ENCODE assay signal across 12 cellular contexts in genomic region chr6:56505861-56506260, GRCh38.
DNase-seq lines count a peak whose midpoint lies in the region; TF ChIP-seq lines count a peak whose summit lies in the region.
"Had no signal": no experiment of that assay in that cellular context is flagged by ENCODE, and none has a peak within 500 bp of the region (broad histone marks: within the 10 kb centered on the region; RNA-seq: fewer than 3 reads in every experiment).

No MANE protein-coding gene starts in this region.

- intact Hi-C loops in ascending aorta (cut with DNase I): loop anchor here (5.0 kb wide), 1 partner anchor 36 kb away; no protein-coding TSS in a partner anchor
- intact Hi-C loops in esophagus muscularis mucosa (cut with DNase I): no loop called here
- intact Hi-C loops in prostate gland (cut with DNase I): no loop called here
- intact Hi-C loops in breast epithelium (cut with DNase I; ENCODE audit: low total_unique reads): no loop called here

- no peaks in the 10 kb centered on the region for H3K27me3 ChIP-seq in ascending aorta
- no peaks in the 10 kb centered on the region for H3K27me3 ChIP-seq in esophagus muscularis mucosa
- no peaks in the 10 kb centered on the region for H3K27me3 ChIP-seq in prostate gland (replicated peaks; ENCODE audit: insufficient read depth)
- no peaks in the 10 kb centered on the region for H3K27me3 ChIP-seq in tibial nerve
- H3K27me3 ChIP-seq in breast epithelium: no peaks in the 10 kb centered on the region

- TF ChIP-seq CTCF in ascending aorta (IDR thresholded peaks at IDR 0.05) (no peak), esophagus muscularis mucosa (IDR thresholded peaks at IDR 0.05) (no peak), prostate gland (IDR thresholded peaks at IDR 0.05) (no peak), tibial nerve (IDR thresholded peaks at IDR 0.05) (no peak), GM13976 (IDR thresholded peaks at IDR 0.05; ENCODE audit: borderline replicate concordance, control extremely low read depth, extremely low read depth, insufficient read depth, missing control alignments) (no peak), breast epithelium (IDR thresholded peaks at IDR 0.05) (no peak)

- in situ Hi-C loops in GM13976 (cut with MboI; ENCODE audit: low sequenced_read_pairs, unreplicated experiment): no loop called here

- H3K9me3 ChIP-seq in ascending aorta (no peaks in the 10 kb centered on the region), esophagus muscularis mucosa (no peaks in the 10 kb centered on the region), prostate gland (no peaks in the 10 kb centered on the region), tibial nerve (no peaks in the 10 kb centered on the region), breast epithelium (no peaks in the 10 kb centered on the region)

- H3K4me3 ChIP-seq in ascending aorta: peak overlapping the region in 1 of 2 donors; percentile 16
- peak overlapping the region in 2 of 4 donors; percentile 1 to 9 for H3K4me3 ChIP-seq in esophagus muscularis mucosa
- no peak overlapping the region for H3K4me3 ChIP-seq in prostate gland
- H3K4me3 ChIP-seq in tibial nerve: no peak overlapping the region
- no peak overlapping the region for H3K4me3 ChIP-seq in breast epithelium

- H3K27ac ChIP-seq in ascending aorta (peak overlapping the region; percentile 70 to 82), esophagus muscularis mucosa (replicated peaks in 1 of 4) (peak overlapping the region; percentile 73 to 88 (median 76)), prostate gland (peak overlapping the region; percentile 3 to 39), tibial nerve (peak overlapping the region; percentile 4 to 55 (median 46)), breast epithelium (peak overlapping the region in 1 of 2 donors; percentile 4)
- H3K27ac ChIP-seq: KMS-11, RWPE1 had no signal

- H3K36me3 ChIP-seq in ascending aorta: peaks cover 19 to 21% of the 10 kb centered on the region in 2 donors
- H3K36me3 ChIP-seq in esophagus muscularis mucosa: peaks cover 5 to 49% (median 28%) of the 10 kb centered on the region in 4 donors
- H3K36me3 ChIP-seq in prostate gland: no peaks in the 10 kb centered on the region
- H3K36me3 ChIP-seq in tibial nerve: peaks cover 0 to 51% (median 0%) of the 10 kb centered on the region in 3 donors
- peaks cover 3% of the 10 kb centered on the region for H3K36me3 ChIP-seq in breast epithelium

- no peak for TF ChIP-seq EP300 in esophagus muscularis mucosa (IDR thresholded peaks at IDR 0.05)
- no peak for TF ChIP-seq EP300 in tibial nerve (IDR thresholded peaks at IDR 0.05)

- DNase-seq in ascending aorta (ENCODE audit: low spot score in 2 of 2) (no peak), esophagus muscularis mucosa (ENCODE audit: extremely low spot score) (no peak), prostate gland (ENCODE audit: low spot score) (no peak), tibial nerve (ENCODE audit: low spot score in 2 of 2) (no peak), GM13976 (ENCODE audit: low spot score) (no peak), breast epithelium (ENCODE audit: low spot score in 2 of 2) (no peak), 8988T (no peak)
- DNase-seq: CD8-positive, alpha-beta T cell; GF-D8; NCI-H1694 had no signal

- no peak for TF ChIP-seq POLR2A in esophagus muscularis mucosa (IDR thresholded peaks at IDR 0.05; ENCODE audit: low read depth)
- no peak for TF ChIP-seq POLR2A in prostate gland (IDR thresholded peaks at IDR 0.05)
- TF ChIP-seq POLR2A in tibial nerve (IDR thresholded peaks at IDR 0.05): no peak
- no peak for TF ChIP-seq POLR2A in breast epithelium (IDR thresholded peaks at IDR 0.05)

- peaks cover 0 to 45% of the 10 kb centered on the region in 2 donors for H3K4me1 ChIP-seq in ascending aorta
- H3K4me1 ChIP-seq in esophagus muscularis mucosa: peaks cover 35 to 87% (median 63%) of the 10 kb centered on the region in 4 donors
- H3K4me1 ChIP-seq in prostate gland (replicated peaks): no peaks in the 10 kb centered on the region
- H3K4me1 ChIP-seq in tibial nerve: peaks cover 0 to 25% (median 0%) of the 10 kb centered on the region in 4 donors
- no peaks in the 10 kb centered on the region for H3K4me1 ChIP-seq in breast epithelium
